In the genomic region with DNA sequence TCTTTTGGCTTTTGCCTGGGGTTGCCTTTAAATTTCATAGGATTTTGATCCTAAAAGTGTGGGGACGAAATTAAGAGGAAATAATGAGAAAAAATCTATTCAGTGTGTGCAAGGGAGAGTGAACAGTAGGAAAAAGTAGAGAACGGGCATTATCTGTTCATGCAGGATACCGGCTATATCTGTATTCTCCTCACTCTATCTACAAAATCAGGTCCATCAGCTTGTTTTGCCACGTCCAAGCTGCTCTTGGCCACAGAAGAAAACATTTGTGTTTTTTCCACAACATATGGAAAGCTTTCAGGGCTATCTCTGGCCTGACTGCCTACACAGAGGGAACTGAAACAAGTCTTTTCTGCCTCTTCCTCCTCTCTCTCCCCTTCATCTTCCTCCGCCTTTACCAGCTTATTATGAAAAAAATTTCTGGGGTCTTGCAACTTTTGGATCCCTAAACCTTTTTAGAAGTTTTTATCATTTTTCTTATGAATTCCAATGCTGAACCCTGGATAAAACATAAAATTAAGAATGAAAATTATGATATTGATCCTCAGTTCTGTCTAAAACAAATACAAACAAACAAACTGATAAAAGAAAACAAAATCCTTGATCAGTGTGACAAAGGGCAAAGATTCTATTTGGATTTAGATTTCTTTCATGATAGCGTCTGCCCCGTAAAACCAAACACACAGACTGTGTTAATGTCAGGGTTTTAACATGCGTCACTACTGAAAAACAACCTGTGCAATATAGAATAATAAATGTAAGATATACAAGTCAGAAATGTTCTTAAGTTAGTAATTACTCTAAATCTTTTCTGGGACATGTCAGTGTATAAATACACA, we compare ENCODE assay signal across 17 cellular contexts.
DNase-seq lines count a peak whose midpoint lies in the region; ATAC-seq and TF ChIP-seq lines count a peak whose summit lies in the region.
"Had no signal": no experiment of that assay in that cellular context is flagged by ENCODE, and none has a peak within 500 bp of the region (broad histone marks: within the 10 kb centered on the region; RNA-seq: fewer than 3 reads in every experiment).

No MANE protein-coding gene starts in this region.

- no peaks in the 10 kb centered on the region for H3K9me3 ChIP-seq in SK-N-SH

- H3K4me3 Mint-ChIP-seq in nephron progenitor cell, result no peak overlapping the region
- H3K4me3 Mint-ChIP-seq: B cell; CD4-positive, alpha-beta T cell; GM23338 had no signal

- no peaks in the 10 kb centered on the region for H3K9me2 ChIP-seq in SK-N-SH

- H3K9ac ChIP-seq in SK-N-SH, result no peak overlapping the region

- no peaks in the 10 kb centered on the region for H3K4me1 ChIP-seq in SK-N-SH (ENCODE audit: control insufficient read depth in 1 of 2, insufficient read depth in 2 of 2, low read depth in 1 of 2, low read length in 1 of 2)

- H3K36me3 Mint-ChIP-seq in nephron progenitor cell (ENCODE audit: low read depth), result no peaks in the 10 kb centered on the region

- WGBS in SK-N-SH (ENCODE audit: low lambda C conversion rate), result 19% methylated on average over 8 of the region's 8 CpGs

- no peaks in the 10 kb centered on the region for H3F3A ChIP-seq in SK-N-SH (replicated peaks; ENCODE audit: insufficient read depth)

- H3K4me3 ChIP-seq in SK-N-SH (ENCODE audit: low read depth in 2 of 2, low read length in 1 of 2), result no peak overlapping the region
- H3K4me3 ChIP-seq in foreskin fibroblast (ENCODE audit: low read depth in 1 of 2, low read length in 2 of 2), result no peak overlapping the region
- H3K4me3 ChIP-seq: GM23338 had no signal

- CTCF ChIA-PET in SK-N-SH (lab: Yijun Ruan, JAX), result no interaction called here

- no peak overlapping the region for H3K27ac ChIP-seq in SK-N-SH (ENCODE audit: low read depth in 2 of 2, low read length in 1 of 2)

- no peaks in the 10 kb centered on the region for H4K20me1 ChIP-seq in SK-N-SH (ENCODE audit: insufficient read depth)

- no peak for TF ChIP-seq RAD21 in SK-N-SH (IDR thresholded peaks at IDR 0.05; ENCODE audit: low read length)

- no peaks in the 10 kb centered on the region for H3K4me1 Mint-ChIP-seq in nephron progenitor cell
- H3K4me1 Mint-ChIP-seq: B cell, GM23338 had no signal

- no peaks in the 10 kb centered on the region for H3K36me3 ChIP-seq in SK-N-SH (replicated peaks in 1 of 2; ENCODE audit: control insufficient read depth in 1 of 2, insufficient read depth in 2 of 2, low read length in 1 of 2)

- TF ChIP-seq EP300 in SK-N-SH (IDR thresholded peaks at IDR 0.05; ENCODE audit: borderline replicate concordance in 1 of 2, low read depth in 1 of 2, low read length in 1 of 2), result no peak

- no peak overlapping the region for H3K4me2 ChIP-seq in SK-N-SH
- H3K4me2 ChIP-seq: GM23338 had no signal

- POLR2A ChIA-PET in SK-N-SH (lab: Yijun Ruan, JAX), result no interaction called here

- H3K79me2 ChIP-seq in SK-N-SH (ENCODE audit: insufficient read depth), result no peaks in the 10 kb centered on the region

- no peak overlapping the region for H2AFZ ChIP-seq in SK-N-SH (ENCODE audit: low read depth)
- H2AFZ ChIP-seq: GM23338 had no signal

- no peaks in the 10 kb centered on the region for H3K27me3 Mint-ChIP-seq in nephron progenitor cell (ENCODE audit: low read depth, poor library complexity)
- H3K27me3 Mint-ChIP-seq: B cell; CD4-positive, alpha-beta T cell had no signal

- no peaks in the 10 kb centered on the region for H3K9me3 Mint-ChIP-seq in nephron progenitor cell
- H3K9me3 Mint-ChIP-seq: GM23338 had no signal

- H3K27ac Mint-ChIP-seq in nephron progenitor cell, result peak overlapping the region; percentile 75
- H3K27ac Mint-ChIP-seq: B cell; CD4-positive, alpha-beta T cell; GM23338 had no signal

- no peaks in the 10 kb centered on the region for H3K27me3 ChIP-seq in SK-N-SH (ENCODE audit: insufficient read depth)

- DNase-seq in SK-N-SH (peak; percentile 0), NOMO-1 treated with dmso at 0.1 percent for 144 hours (lab: John Stamatoyannopoulos, UW; ENCODE audit: unreplicated experiment) (peak; percentile 23), left lobe of liver (ENCODE audit: low spot score) (no peak), nephron progenitor cell (no peak), foreskin fibroblast (no peak), occipital lobe (lab: John Stamatoyannopoulos, UW) (no peak)
- DNase-seq: 8988T; ACHN; C1 segment of cervical spinal cord; Calu3; CD4-positive, alpha-beta T cell; DMS 273 treated with DMSO at 0.1 percent for 48 hours; H7 had no signal

- TF ChIP-seq CTCF in SK-N-SH (IDR thresholded peaks at IDR 0.05), result no peak
- TF ChIP-seq CTCF in nephron progenitor cell (IDR thresholded peaks at IDR 0.05), result no peak
- TF ChIP-seq CTCF in foreskin fibroblast (IDR thresholded peaks at IDR 0.05; ENCODE audit: low read depth, low read length), result no peak

- no peak for ATAC-seq in SK-N-SH treated with all-trans-retinoic acid at 6 μM for 48 hours
- ATAC-seq in left lobe of liver, result peak; percentile 94
- ATAC-seq in GM18861 (IDR thresholded peaks at IDR 0.05; ENCODE audit: unreplicated experiment), result no peak
- ATAC-seq: GM23338 had no signal

TF ChIP-seq in SK-N-SH, 30 proteins besides CTCF, POLR2A, EP300 and RAD21 (continues in another document):
- TF ChIP-seq, protein P1, sequence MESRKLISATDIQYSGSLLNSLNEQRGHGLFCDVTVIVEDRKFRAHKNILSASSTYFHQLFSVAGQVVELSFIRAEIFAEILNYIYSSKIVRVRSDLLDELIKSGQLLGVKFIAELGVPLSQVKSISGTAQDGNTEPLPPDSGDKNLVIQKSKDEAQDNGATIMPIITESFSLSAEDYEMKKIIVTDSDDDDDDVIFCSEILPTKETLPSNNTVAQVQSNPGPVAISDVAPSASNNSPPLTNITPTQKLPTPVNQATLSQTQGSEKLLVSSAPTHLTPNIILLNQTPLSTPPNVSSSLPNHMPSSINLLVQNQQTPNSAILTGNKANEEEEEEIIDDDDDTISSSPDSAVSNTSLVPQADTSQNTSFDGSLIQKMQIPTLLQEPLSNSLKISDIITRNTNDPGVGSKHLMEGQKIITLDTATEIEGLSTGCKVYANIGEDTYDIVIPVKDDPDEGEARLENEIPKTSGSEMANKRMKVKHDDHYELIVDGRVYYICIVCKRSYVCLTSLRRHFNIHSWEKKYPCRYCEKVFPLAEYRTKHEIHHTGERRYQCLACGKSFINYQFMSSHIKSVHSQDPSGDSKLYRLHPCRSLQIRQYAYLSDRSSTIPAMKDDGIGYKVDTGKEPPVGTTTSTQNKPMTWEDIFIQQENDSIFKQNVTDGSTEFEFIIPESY (IDR thresholded peaks at IDR 0.05; ENCODE audit: borderline replicate concordance, low read depth), result no peak
- TF ChIP-seq PBX3 (IDR thresholded peaks at IDR 0.05), result no peak
- no peak for TF ChIP-seq RCOR1 (IDR thresholded peaks at IDR 0.05; ENCODE audit: low read length)

TF ChIP-seq in SK-N-SH treated with all-trans-retinoic acid at 6 μM for 48 hours, 23 proteins besides CTCF, POLR2A, EP300 and RAD21:
- TF ChIP-seq ZFP3 (CRISPR knock-in tag; IDR thresholded peaks at IDR 0.05) (no peak), SNAI2 (CRISPR knock-in tag; IDR thresholded peaks at IDR 0.05) (no peak), ISL1 (CRISPR knock-in tag; IDR thresholded peaks at IDR 0.05) (no peak), ZC3H10 (CRISPR knock-in tag; IDR thresholded peaks at IDR 0.05) (no peak), GLIS3 (CRISPR knock-in tag; IDR thresholded peaks at IDR 0.05) (no peak), RARB (CRISPR knock-in tag; IDR thresholded peaks at IDR 0.05) (no peak), CSDC2 (CRISPR knock-in tag; IDR thresholded peaks at IDR 0.05) (no peak), ZFP30 (CRISPR knock-in tag; IDR thresholded peaks at IDR 0.05) (no peak)

Comparison
In these comparisons a context has a peak if more than half of its experiments do, and no peak if none do; other contexts are left out.
1. DNase-seq: peak in SK-N-SH (single experiment) and NOMO-1 treated with dmso at 0.1 percent for 144 hours (single experiment); none in left lobe of liver (single experiment), nephron progenitor cell (single experiment), foreskin fibroblast (0 of 2) and occipital lobe (single experiment).